21 cellular contexts compared by ENCODE assay signal in genomic region chr16:69909760-69910159, GRCh38. TPM values are rescaled to one million over a fixed set of nuclear protein-coding genes. Genes with fewer than 3 reads are reported as not detected.
DNase-seq lines count a peak whose midpoint lies in the region; ATAC-seq, FAIRE-seq and TF ChIP-seq lines count a peak whose summit lies in the region.
"Had no signal": no experiment of that assay in that cellular context is flagged by ENCODE, and none has a peak within 500 bp of the region (broad histone marks: within the 10 kb centered on the region; RNA-seq: fewer than 3 reads in every experiment).

No MANE protein-coding gene starts in this region.

- POLR2A ChIA-PET in MCF 10A (lab: Yijun Ruan, JAX), result no interaction called here
- POLR2A ChIA-PET in HepG2 (lab: Yijun Ruan, JAX), result no interaction called here

- CTCF ChIA-PET in MCF 10A (lab: Yijun Ruan, JAX) (interaction anchor here (0.6 kb wide), 1 partner anchor 46 kb away, joined by 5 read pairs; no protein-coding TSS in a partner anchor), HepG2 (lab: Yijun Ruan, JAX; ENCODE audit: low intra/inter-chr PET ratio, low total read pairs) (no interaction called here)

- H3K27ac Mint-ChIP-seq in MCF 10A (ENCODE audit: low read depth, unreplicated experiment), result no peak overlapping the region
- H3K27ac Mint-ChIP-seq in activated naive CD8-positive, alpha-beta T cell treated with anti-CD3 and anti-CD28 coated beads, Interleukin-2, amount 50 U/mL, for 24 hours, result no peak overlapping the region

- H3K36me3 Mint-ChIP-seq in MCF 10A (ENCODE audit: insufficient read depth, unreplicated experiment), result peaks cover 13% of the 10 kb centered on the region
- peaks cover 8% of the 10 kb centered on the region for H3K36me3 Mint-ChIP-seq in activated naive CD8-positive, alpha-beta T cell treated with anti-CD3 and anti-CD28 coated beads, Interleukin-2, amount 50 U/mL, for 24 hours (ENCODE audit: low read depth)

- no peak overlapping the region for H3K4me3 ChIP-seq in breast epithelium
- H3K4me3 ChIP-seq in adipocyte (ENCODE audit: low read length), result no peak overlapping the region
- no peak overlapping the region for H3K4me3 ChIP-seq in HepG2 (replicated peaks in 1 of 3; ENCODE audit: insufficient read depth in 1 of 3, low read depth in 2 of 3, low read length in 3 of 3)
- H3K4me3 ChIP-seq in testis, result no peak overlapping the region
- H3K4me3 ChIP-seq: PC-9 had no signal

- 95% methylated on average over 7 of the region's 7 CpGs for WGBS in HepG2 (ENCODE audit: low lambda C conversion rate)
- WGBS in testis, 2 donors, result 64 to 83% methylated on average over 7 of the region's 7 CpGs

- H2AFZ ChIP-seq in HepG2 (ENCODE audit: low read length), result no peak overlapping the region
- H2AFZ ChIP-seq: PC-9 had no signal

- no peaks in the 10 kb centered on the region for H3K4me1 Mint-ChIP-seq in MCF 10A (ENCODE audit: insufficient read depth, unreplicated experiment)
- H3K4me1 Mint-ChIP-seq in activated naive CD8-positive, alpha-beta T cell treated with anti-CD3 and anti-CD28 coated beads, Interleukin-2, amount 50 U/mL, for 24 hours, result no peaks in the 10 kb centered on the region
- H3K4me1 Mint-ChIP-seq: CD4-positive, CD25-positive, alpha-beta regulatory T cell had no signal

- H3K27me3 Mint-ChIP-seq in MCF 10A (ENCODE audit: insufficient read depth, unreplicated experiment), result no peaks in the 10 kb centered on the region
- no peaks in the 10 kb centered on the region for H3K27me3 Mint-ChIP-seq in activated naive CD8-positive, alpha-beta T cell treated with anti-CD3 and anti-CD28 coated beads, Interleukin-2, amount 50 U/mL, for 24 hours
- H3K27me3 Mint-ChIP-seq: CD4-positive, CD25-positive, alpha-beta regulatory T cell had no signal

- BruUV-seq in MCF 10A (replicated peaks; lab: Mats Ljungman, UMichigan), result no TSS peak
- BruUV-seq in HepG2 (replicated peaks; lab: Mats Ljungman, UMichigan), result TSS peak; percentile 27

- FAIRE-seq in HepG2 (lab: Jason Lieb, UNC), result no peak
- FAIRE-seq: H54 had no signal

- no peak for TF ChIP-seq RAD21 in HepG2 (CRISPR knock-in tag; IDR thresholded peaks at IDR 0.05)

- H3K4me3 Mint-ChIP-seq in MCF 10A (ENCODE audit: unreplicated experiment), result no peak overlapping the region
- no peak overlapping the region for H3K4me3 Mint-ChIP-seq in activated naive CD8-positive, alpha-beta T cell treated with anti-CD3 and anti-CD28 coated beads, Interleukin-2, amount 50 U/mL, for 24 hours
- H3K4me3 Mint-ChIP-seq: CD4-positive, CD25-positive, alpha-beta regulatory T cell had no signal

- no peak overlapping the region for H3K4me2 ChIP-seq in HepG2 (ENCODE audit: low read depth, low read length)
- H3K4me2 ChIP-seq: PC-9 had no signal

- ATAC-seq in HepG2, result no peak
- ATAC-seq in activated naive CD8-positive, alpha-beta T cell treated with anti-CD3 and anti-CD28 coated beads, Interleukin-2, amount 50 U/mL, for 24 hours, result no peak

- TF ChIP-seq EP300 in HepG2 (IDR thresholded peaks at IDR 0.05; ENCODE audit: low read depth in 2 of 2, low read length in 2 of 2) (no peak), HepG2 (CRISPR knock-in tag; IDR thresholded peaks at IDR 0.05; ENCODE audit: borderline replicate concordance) (no peak)

- no peaks in the 10 kb centered on the region for H3K79me2 ChIP-seq in HepG2 (ENCODE audit: insufficient read depth, low read length)

- no peaks in the 10 kb centered on the region for H3K9me3 Mint-ChIP-seq in MCF 10A (ENCODE audit: unreplicated experiment)
- H3K9me3 Mint-ChIP-seq in activated naive CD8-positive, alpha-beta T cell treated with anti-CD3 and anti-CD28 coated beads, Interleukin-2, amount 50 U/mL, for 24 hours, result no peaks in the 10 kb centered on the region
- H3K9me3 Mint-ChIP-seq: CD4-positive, CD25-positive, alpha-beta regulatory T cell had no signal

- H3K9me3 ChIP-seq in breast epithelium (no peaks in the 10 kb centered on the region), adipocyte (ENCODE audit: control insufficient read depth, low read length) (no peaks in the 10 kb centered on the region), HepG2 (ENCODE audit: low read length) (no peaks in the 10 kb centered on the region), testis (no peaks in the 10 kb centered on the region)

- no peak overlapping the region for H3K27ac ChIP-seq in breast epithelium
- H3K27ac ChIP-seq in HepG2 (ENCODE audit: extremely low read length, insufficient read depth, low read length), result no peak overlapping the region
- H3K27ac ChIP-seq in testis, result peak overlapping the region; percentile 19 to 70
- H3K27ac ChIP-seq: PC-9 had no signal

- intact Hi-C loops in MCF 10A (cut with micrococcal nuclease) (no loop called here), breast epithelium (cut with DNase I; ENCODE audit: low total_unique reads) (no loop called here), HepG2 (cut with micrococcal nuclease; ENCODE audit: unreplicated experiment) (no loop called here), testis (cut with DNase I; ENCODE audit: low total_unique reads) (loop anchor here (10.0 kb wide), 1 partner anchor 45 kb away; no protein-coding TSS in a partner anchor)

- H3K4me1 ChIP-seq in breast epithelium (no peaks in the 10 kb centered on the region), adipocyte (ENCODE audit: control insufficient read depth, insufficient read depth, low read length) (peaks cover 43% of the 10 kb centered on the region), HepG2 (ENCODE audit: insufficient read depth, low read length) (no peaks in the 10 kb centered on the region), testis (peaks cover 9% of the 10 kb centered on the region)

- H3K9ac ChIP-seq in adipocyte (ENCODE audit: low read length), result no peak overlapping the region
- H3K9ac ChIP-seq in HepG2 (ENCODE audit: insufficient read depth, low read depth, low read length), result no peak overlapping the region

- H3K36me3 ChIP-seq in breast epithelium (no peaks in the 10 kb centered on the region), adipocyte (ENCODE audit: control insufficient read depth, insufficient read depth, low read length, severe bottlenecking) (no peaks in the 10 kb centered on the region), HepG2 (replicated peaks in 1 of 2; ENCODE audit: control insufficient read depth in 1 of 2, insufficient read depth in 2 of 2, low read length in 2 of 2) (peaks cover 12 to 20% of the 10 kb centered on the region in 2 experiments), testis (ENCODE audit: low read depth, missing control alignments) (no peaks in the 10 kb centered on the region)

- H3K27me3 ChIP-seq in breast epithelium (no peaks in the 10 kb centered on the region), adipocyte (replicated peaks; ENCODE audit: control insufficient read depth, insufficient read depth, low read length) (no peaks in the 10 kb centered on the region), HepG2 (ENCODE audit: control insufficient read depth in 1 of 2, insufficient read depth in 2 of 2, low read length in 2 of 2) (no peaks in the 10 kb centered on the region), testis (no peaks in the 10 kb centered on the region)

- TF ChIP-seq CTCF in MCF 10A (IDR thresholded peaks at IDR 0.05; ENCODE audit: unreplicated experiment) (no peak), breast epithelium (IDR thresholded peaks at IDR 0.05) (no peak), HepG2 (CRISPR knock-in tag; IDR thresholded peaks at IDR 0.05) (no peak), testis (IDR thresholded peaks at IDR 0.05) (no peak)

- DNase-seq in MCF 10A (ENCODE audit: unreplicated experiment), result peak; percentile 18
- no peak for DNase-seq in breast epithelium (ENCODE audit: low spot score in 2 of 2)
- peak; percentile 34 for DNase-seq in adipocyte (ENCODE audit: low read depth)
- no peak for DNase-seq in HepG2 (ENCODE audit: low spot score)
- DNase-seq in testis, result no peak
- DNase-seq in activated naive CD8-positive, alpha-beta T cell treated with anti-CD3 and anti-CD28 coated beads, Interleukin-2, amount 50 U/mL, for 24 hours, result no peak
- no peak for DNase-seq in central memory CD4-positive, alpha-beta T cell
- DNase-seq in pons (ENCODE audit: low spot score), result no peak
- DNase-seq: CD4-positive, CD25-positive, alpha-beta regulatory T cell; DMS79; Kasumi-1; MM.1S; NCI-H1048; NCI-H1417 treated with DMSO at 0.1 percent for 48 hours; NCI-H187 treated with DMSO at 0.1 percent for 48 hours; NCI-H2227 treated with DMSO at 0.1 percent for 48 hours; PC-9; RPMI8226; SHP77 had no signal

- in situ Hi-C loops in HepG2 (cut with HindIII; ENCODE audit: extremely low pct_ligation_motif_present, low pct_unique_long_range_greater_than_20kb), result no loop called here

- no peaks in the 10 kb centered on the region for H4K20me1 ChIP-seq in HepG2 (ENCODE audit: insufficient read depth, low read length)

- TF ChIP-seq POLR2A in breast epithelium (IDR thresholded peaks at IDR 0.05) (no peak), HepG2 (IDR thresholded peaks at IDR 0.05; ENCODE audit: insufficient read depth in 1 of 2, low read depth in 2 of 2, low read length in 2 of 2) (no peak), testis (IDR thresholded peaks at IDR 0.05) (no peak)

RNA-seq across cellular contexts. Expression of gene CLEC18A, which starts 41.4 kb away (rescaled TPM):
- total RNA-seq in MCF 10A (2022), result 0.28 and 0.88 TPM in 2 replicates
- total RNA-seq in breast epithelium, result 1 to 10 TPM in 2 of 3 donors, under 1 TPM in 1; 0.80 to 1.3 (median 1.0) TPM
- total RNA-seq in HepG2 (2016; rRNA removed; fragmentation: Illumina TruSeq; extraction: Trizol), result 0.22 TPM in 1 of 2 replicates, not detected in the other
- 0.20 TPM in 1 of 2 replicates, not detected in the other for total RNA-seq in HepG2 (2016; cell fraction: cytosol; rRNA removed; fragmentation: Illumina TruSeq; extraction: Trizol; ENCODE audit: low read depth)
- total RNA-seq in HepG2 (2016; cell fraction: insoluble cytoplasmic fraction; rRNA removed; fragmentation: Illumina TruSeq; extraction: Trizol), result 0.28 TPM in 1 of 2 replicates, not detected in the other
- 0.09 and 0.10 TPM in 2 replicates for total RNA-seq in HepG2 (2016; cell fraction: membrane; rRNA removed; fragmentation: Illumina TruSeq; extraction: Trizol)
- total RNA-seq in HepG2 (2016; cell fraction: nucleus; rRNA removed; fragmentation: Illumina TruSeq; extraction: Trizol), result 0.19 and 0.99 TPM in 2 replicates
- polyA plus RNA-seq in HepG2 (2011; rRNA removed), result 0.42 and 0.72 TPM in 2 replicates
- polyA plus RNA-seq in HepG2 (2011; cell fraction: cytosol; rRNA removed), result 0.20 and 0.26 TPM in 2 replicates
- polyA plus RNA-seq in HepG2 (2011; cell fraction: nucleus; rRNA removed), result 3.1 and 3.2 TPM in 2 replicates
- 0.30 and 0.51 TPM in 2 replicates for polyA plus RNA-seq in HepG2 (2012)
- polyA plus RNA-seq in HepG2 (2016; cell fraction: cytosol; fragmentation: Illumina TruSeq; extraction: Trizol; ENCODE audit: low read depth), result not detected in 2 replicates
- 0.17 TPM in 1 of 2 replicates, not detected in the other for polyA plus RNA-seq in HepG2 (2016; cell fraction: insoluble cytoplasmic fraction; fragmentation: Illumina TruSeq; extraction: Trizol; ENCODE audit: low read depth)
- not detected in 2 replicates for polyA plus RNA-seq in HepG2 (2016; cell fraction: membrane; fragmentation: Illumina TruSeq; extraction: Trizol; ENCODE audit: low read depth)
- 0.26 and 1.1 TPM in 2 replicates for polyA plus RNA-seq in HepG2 (2016; cell fraction: nucleus; fragmentation: Illumina TruSeq; extraction: Trizol; ENCODE audit: insufficient read depth, low read depth)
- polyA minus RNA-seq in HepG2 (2011; rRNA and poly(A)+ RNA removed; ENCODE audit: low replicate concordance), result 1.6 and 3.1 TPM in 2 replicates
- polyA minus RNA-seq in HepG2 (2011; cell fraction: cytosol; rRNA and poly(A)+ RNA removed), result 0.35 TPM in 1 of 2 replicates, not detected in the other
- 0.90 and 1.4 TPM in 2 replicates for polyA minus RNA-seq in HepG2 (2011; cell fraction: nucleus; rRNA and poly(A)+ RNA removed)
- total RNA-seq in testis, result 10 to 100 TPM; 12.6 to 15.7 TPM
- polyA plus RNA-seq in testis (ENCODE audit: insufficient read depth, low read depth, low replicate concordance), result 10.0 TPM
- polyA plus RNA-seq: AG04450 had no signal

Comparison
In these comparisons a context has a peak if more than half of its experiments do, and no peak if none do; other contexts are left out.
1. DNase-seq: peak in MCF 10A (single experiment) and adipocyte (single experiment); none in breast epithelium (0 of 2), HepG2 (single experiment), testis (single experiment), activated naive CD8-positive, alpha-beta T cell treated with anti-CD3 and anti-CD28 coated beads, Interleukin-2, amount 50 U/mL, for 24 hours (single experiment), central memory CD4-positive, alpha-beta T cell (single experiment) and pons (single experiment).
2. H3K27ac ChIP-seq: peak in testis (2 of 2); none in breast epithelium (0 of 2) and HepG2 (single experiment).